In the genomic region with DNA sequence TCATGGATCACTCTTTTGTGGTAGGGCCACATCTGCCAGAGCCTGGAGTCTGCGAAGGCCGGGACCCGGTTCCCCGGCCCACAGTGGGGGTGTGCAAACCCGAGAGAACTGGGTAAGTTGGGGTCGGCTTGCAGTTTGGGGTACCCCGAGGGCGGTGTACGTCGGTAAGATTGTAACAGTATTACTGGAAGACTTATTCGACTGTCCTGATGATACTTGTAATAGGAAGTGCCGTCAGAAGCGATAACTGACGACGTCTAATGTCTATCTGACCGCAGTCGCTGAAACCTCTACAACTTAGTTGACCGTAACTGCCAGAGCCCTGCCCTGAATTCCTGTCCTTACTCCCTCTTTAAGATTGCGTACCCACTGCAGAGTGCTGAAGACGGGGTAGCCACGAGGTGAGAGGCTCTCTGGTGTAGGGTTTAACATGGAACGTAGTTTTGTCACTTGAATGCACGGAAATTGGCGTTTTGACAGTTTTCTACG, we compare ENCODE assay signal across 8 cellular contexts. TPM values are rescaled to one million over a fixed set of nuclear protein-coding genes. Genes with fewer than 3 reads are reported as not detected.
A peak's percentile ranks its signal among the peaks of the same experiment; 100 is the strongest.
DNase-seq lines count a peak whose midpoint lies in the region; ATAC-seq lines count a peak whose summit lies in the region.

No MANE protein-coding gene starts in this region.

- H3K9me3 Mint-ChIP-seq in activated CD4-positive, alpha-beta T cell treated with anti-CD3 and anti-CD28 coated beads, Interleukin-2, amount 10 ng/mL, durations not matched to agents 7 days and 5 days: no peaks in the 10 kb centered on the region

- H3K27ac ChIP-seq in caudate nucleus (ENCODE audit: low read depth, low read length) (peak overlapping the region; percentile 83), urinary bladder (ENCODE audit: low read depth) (peak overlapping the region; percentile 62)

- under 1% methylated on average over 25 of the region's 25 CpGs for WGBS in urinary bladder

- peak overlapping the region; percentile 88 for H3K4me3 ChIP-seq in urinary bladder (ENCODE audit: low read depth, low read length)

- H3K4me1 Mint-ChIP-seq in activated CD4-positive, alpha-beta T cell treated with anti-CD3 and anti-CD28 coated beads, Interleukin-2, amount 10 ng/mL, durations not matched to agents 7 days and 5 days: peaks cover 59% of the 10 kb centered on the region

- no peaks in the 10 kb centered on the region for H3K27me3 Mint-ChIP-seq in activated CD4-positive, alpha-beta T cell treated with anti-CD3 and anti-CD28 coated beads, Interleukin-2, amount 10 ng/mL, durations not matched to agents 7 days and 5 days

- H3K36me3 ChIP-seq in urinary bladder (ENCODE audit: insufficient read depth): no peaks in the 10 kb centered on the region

- no peaks in the 10 kb centered on the region for H3K4me1 ChIP-seq in urinary bladder (ENCODE audit: insufficient read depth)

- DNase-seq in activated CD4-positive, alpha-beta T cell treated with anti-CD3 and anti-CD28 coated beads, Interleukin-2, amount 10 ng/mL, durations not matched to agents 7 days and 5 days: peak; percentile 27
- DNase-seq in activated CD4-positive, alpha-beta T cell treated with anti-CD3 and anti-CD28 coated beads, Interleukin-2, amount 50 U/mL, for 48 hours: no peak
- DNase-seq in LoVo (ENCODE audit: low spot score) (peak; percentile 14), caudate nucleus (lab: John Stamatoyannopoulos, UW) (peak in 3 of 61 donors; percentile 34 to 57 (median 40)), lung microvascular endothelial cell (ENCODE audit: low read depth in 2 of 2) (peak; percentile 29 to 35), DMS79 (lab: John Stamatoyannopoulos, UW) (no peak)

- POLR2A ChIA-PET in activated CD4-positive, alpha-beta T cell treated with anti-CD3 and anti-CD28 coated beads, Interleukin-2, amount 10 ng/mL, durations not matched to agents 7 days and 5 days (lab: Charles Lee): interaction anchor here (0.6 kb wide), 1 partner anchor 54 kb away, joined by 4 read pairs; no protein-coding TSS in a partner anchor

- H3K27ac Mint-ChIP-seq in activated CD4-positive, alpha-beta T cell treated with anti-CD3 and anti-CD28 coated beads, Interleukin-2, amount 10 ng/mL, durations not matched to agents 7 days and 5 days: peak overlapping the region; percentile 99

- H3K36me3 Mint-ChIP-seq in activated CD4-positive, alpha-beta T cell treated with anti-CD3 and anti-CD28 coated beads, Interleukin-2, amount 10 ng/mL, durations not matched to agents 7 days and 5 days (ENCODE audit: low read depth): peaks cover 50% of the 10 kb centered on the region

- peak overlapping the region; percentile 100 for H3K4me3 Mint-ChIP-seq in activated CD4-positive, alpha-beta T cell treated with anti-CD3 and anti-CD28 coated beads, Interleukin-2, amount 10 ng/mL, durations not matched to agents 7 days and 5 days

- CTCF ChIA-PET in activated CD4-positive, alpha-beta T cell treated with anti-CD3 and anti-CD28 coated beads, Interleukin-2, amount 10 ng/mL, durations not matched to agents 7 days and 5 days (lab: Charles Lee): interaction anchor here (1.6 to 4.0 kb wide), 2 partner anchors 13 to 53 kb away, joined by 5 to 27 read pairs; no protein-coding TSS in a partner anchor

- ATAC-seq in GM21786 (IDR thresholded peaks at IDR 0.05; ENCODE audit: unreplicated experiment): no peak

RNA-seq across cellular contexts. Expression of gene TRPV2, which starts 24.0 kb away (rescaled TPM):
- total RNA-seq in activated CD4-positive, alpha-beta T cell treated with anti-CD3 and anti-CD28 coated beads, Interleukin-2, amount 10 ng/mL, durations not matched to agents 7 days and 5 days: 100 to 1,000 TPM; 114 to 134 TPM
- total RNA-seq in lung microvascular endothelial cell (23.2 and 29.4 TPM in 2 replicates), urinary bladder (6.8 TPM)
- 15.4 TPM for polyA plus RNA-seq in urinary bladder

RNA-seq across cellular contexts. Expression of gene LRRC75A, which starts 52.6 kb away (rescaled TPM):
- 1 to 10 TPM; 1.7 to 2.0 TPM for total RNA-seq in activated CD4-positive, alpha-beta T cell treated with anti-CD3 and anti-CD28 coated beads, Interleukin-2, amount 10 ng/mL, durations not matched to agents 7 days and 5 days
- 0.99 and 1.1 TPM in 2 replicates for total RNA-seq in lung microvascular endothelial cell
- 5.7 TPM for total RNA-seq in urinary bladder
- 4.6 TPM for polyA plus RNA-seq in urinary bladder

RNA-seq across cellular contexts. Expression of gene UBB, which starts 58.5 kb away (rescaled TPM):
- 1,000 to 10,000 TPM; 1,415 to 1,539 TPM for total RNA-seq in activated CD4-positive, alpha-beta T cell treated with anti-CD3 and anti-CD28 coated beads, Interleukin-2, amount 10 ng/mL, durations not matched to agents 7 days and 5 days
- total RNA-seq in lung microvascular endothelial cell: 2,180 and 2,800 TPM in 2 replicates
- total RNA-seq in urinary bladder: 1,468 TPM
- 1,242 TPM for polyA plus RNA-seq in urinary bladder

Comparison
In these comparisons a context has a peak if more than half of its experiments do, and no peak if none do; other contexts are left out.
1. DNase-seq: peak in activated CD4-positive, alpha-beta T cell treated with anti-CD3 and anti-CD28 coated beads, Interleukin-2, amount 10 ng/mL, durations not matched to agents 7 days and 5 days (single experiment), LoVo (single experiment) and lung microvascular endothelial cell (2 of 2); none in activated CD4-positive, alpha-beta T cell treated with anti-CD3 and anti-CD28 coated beads, Interleukin-2, amount 50 U/mL, for 48 hours (0 of 2) and DMS79 (single experiment).